In the genomic region with DNA sequence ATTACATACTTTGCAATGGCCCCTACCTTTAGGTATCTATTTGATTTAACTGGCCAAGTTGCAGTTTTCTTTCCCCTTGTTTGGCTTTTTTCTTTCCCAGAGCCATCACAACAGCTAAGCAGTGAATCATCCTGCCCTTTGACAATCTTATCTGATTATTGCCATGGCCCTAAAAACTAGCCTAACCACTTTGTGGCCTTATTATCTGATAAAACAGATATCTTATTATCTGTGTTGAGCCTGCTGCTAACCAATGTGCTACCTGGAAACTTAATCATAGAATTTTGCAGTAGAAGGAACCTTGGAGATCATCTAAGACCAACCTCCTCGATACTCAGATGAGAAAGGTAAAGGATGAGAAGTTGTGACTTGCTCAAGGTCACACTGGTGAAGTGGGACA, we compare ENCODE assay signal across 23 cellular contexts. TPM values are rescaled to one million over a fixed set of nuclear protein-coding genes. Genes with fewer than 3 reads are reported as not detected.
DNase-seq lines count a peak whose midpoint lies in the region; ATAC-seq and TF ChIP-seq lines count a peak whose summit lies in the region.
"Had no signal": no experiment of that assay in that cellular context is flagged by ENCODE, and none has a peak within 500 bp of the region (broad histone marks: within the 10 kb centered on the region; RNA-seq: fewer than 3 reads in every experiment).

No MANE protein-coding gene starts in this region.

- H3K27ac Mint-ChIP-seq in activated T-cell treated with anti-CD3 and anti-CD28 coated beads, Interleukin-2, amount 50 U/mL, for 72 hours, result peak overlapping the region; percentile 5
- peak overlapping the region; percentile 49 for H3K27ac Mint-ChIP-seq in T-helper 2 cell treated with Interferon-gamma antibody and Interleukin-4, amounts not matched to agents 5 μg/mL and 100 μg/mL, for 36 hours
- no peak overlapping the region for H3K27ac Mint-ChIP-seq in type B pancreatic cell
- H3K27ac Mint-ChIP-seq: nephron had no signal

- 57% methylated on average over 1 of the region's 1 CpG for WGBS in suprapubic skin

- no peak for TF ChIP-seq EP300 in suprapubic skin (IDR thresholded peaks at IDR 0.05)

- H3K27ac ChIP-seq in suprapubic skin, result no peak overlapping the region
- H3K27ac ChIP-seq: BLaER1, heart left ventricle, SK-N-MC had no signal

- H3K36me3 Mint-ChIP-seq in activated T-cell treated with anti-CD3 and anti-CD28 coated beads, Interleukin-2, amount 50 U/mL, for 72 hours (ENCODE audit: insufficient read depth in 2 of 2), result peaks cover 1 to 17% of the 10 kb centered on the region in 2 donors
- peaks cover 31% of the 10 kb centered on the region for H3K36me3 Mint-ChIP-seq in activated T-cell treated with anti-CD3 and anti-CD28 coated beads, Interleukin-2, amount 50 U/mL, for 4 hours (ENCODE audit: insufficient read depth)
- H3K36me3 Mint-ChIP-seq in T-helper 2 cell treated with Interferon-gamma antibody and Interleukin-4, amounts not matched to agents 5 μg/mL and 100 μg/mL, for 36 hours (ENCODE audit: low read depth), result peaks cover 67% of the 10 kb centered on the region
- H3K36me3 Mint-ChIP-seq in type B pancreatic cell, result peaks cover 9% of the 10 kb centered on the region

- H3K27me3 Mint-ChIP-seq in activated T-cell treated with anti-CD3 and anti-CD28 coated beads, Interleukin-2, amount 50 U/mL, for 72 hours (ENCODE audit: low read depth), result no peaks in the 10 kb centered on the region
- no peaks in the 10 kb centered on the region for H3K27me3 Mint-ChIP-seq in activated T-cell treated with anti-CD3 and anti-CD28 coated beads, Interleukin-2, amount 50 U/mL, for 4 hours (ENCODE audit: low read depth)
- H3K27me3 Mint-ChIP-seq in T-helper 2 cell treated with Interferon-gamma antibody and Interleukin-4, amounts not matched to agents 5 μg/mL and 100 μg/mL, for 36 hours (ENCODE audit: low read depth), result no peaks in the 10 kb centered on the region
- no peaks in the 10 kb centered on the region for H3K27me3 Mint-ChIP-seq in type B pancreatic cell
- H3K27me3 Mint-ChIP-seq: effector memory CD8-positive, alpha-beta T cell; stimulated activated naive CD8-positive, alpha-beta T cell treated with anti-CD3 and anti-CD28 coated beads, Interleukin-15, Interleukin-2, amounts not matched to agents 100 ng/mL and 50 ng/mL, for 24 hours had no signal

- H3K4me1 Mint-ChIP-seq in activated T-cell treated with anti-CD3 and anti-CD28 coated beads, Interleukin-2, amount 50 U/mL, for 72 hours (ENCODE audit: low read depth), result peaks cover 23% of the 10 kb centered on the region
- H3K4me1 Mint-ChIP-seq in activated T-cell treated with anti-CD3 and anti-CD28 coated beads, Interleukin-2, amount 50 U/mL, for 4 hours (ENCODE audit: low read depth), result peaks cover 6% of the 10 kb centered on the region
- H3K4me1 Mint-ChIP-seq in T-helper 2 cell treated with Interferon-gamma antibody and Interleukin-4, amounts not matched to agents 5 μg/mL and 100 μg/mL, for 36 hours (ENCODE audit: low read depth), result peaks cover 36% of the 10 kb centered on the region
- peaks cover 40% of the 10 kb centered on the region for H3K4me1 Mint-ChIP-seq in type B pancreatic cell (ENCODE audit: unreplicated experiment)

- H3K4me3 ChIP-seq in MG63 (no peak overlapping the region), suprapubic skin (no peak overlapping the region)
- H3K4me3 ChIP-seq: BLaER1, heart left ventricle, SK-N-MC had no signal

- no peak overlapping the region for H3K4me3 Mint-ChIP-seq in activated T-cell treated with anti-CD3 and anti-CD28 coated beads, Interleukin-2, amount 50 U/mL, for 72 hours
- no peak overlapping the region for H3K4me3 Mint-ChIP-seq in activated T-cell treated with anti-CD3 and anti-CD28 coated beads, Interleukin-2, amount 50 U/mL, for 4 hours
- peak overlapping the region; percentile 44 for H3K4me3 Mint-ChIP-seq in T-helper 2 cell treated with Interferon-gamma antibody and Interleukin-4, amounts not matched to agents 5 μg/mL and 100 μg/mL, for 36 hours
- H3K4me3 Mint-ChIP-seq in type B pancreatic cell, result peak overlapping the region; percentile 23
- H3K4me3 Mint-ChIP-seq: effector memory CD8-positive, alpha-beta T cell; nephron; stimulated activated naive CD8-positive, alpha-beta T cell treated with anti-CD3 and anti-CD28 coated beads, Interleukin-15, Interleukin-2, amounts not matched to agents 100 ng/mL and 50 ng/mL, for 24 hours had no signal

- no peaks in the 10 kb centered on the region for H3K9me3 Mint-ChIP-seq in activated T-cell treated with anti-CD3 and anti-CD28 coated beads, Interleukin-2, amount 50 U/mL, for 72 hours
- H3K9me3 Mint-ChIP-seq in activated T-cell treated with anti-CD3 and anti-CD28 coated beads, Interleukin-2, amount 50 U/mL, for 4 hours, result no peaks in the 10 kb centered on the region
- no peaks in the 10 kb centered on the region for H3K9me3 Mint-ChIP-seq in T-helper 2 cell treated with Interferon-gamma antibody and Interleukin-4, amounts not matched to agents 5 μg/mL and 100 μg/mL, for 36 hours
- H3K9me3 Mint-ChIP-seq in type B pancreatic cell, result peaks cover 3% of the 10 kb centered on the region
- H3K9me3 Mint-ChIP-seq: effector memory CD8-positive, alpha-beta T cell; nephron; stimulated activated naive CD8-positive, alpha-beta T cell treated with anti-CD3 and anti-CD28 coated beads, Interleukin-15, Interleukin-2, amounts not matched to agents 100 ng/mL and 50 ng/mL, for 24 hours had no signal

- no peaks in the 10 kb centered on the region for H3K27me3 ChIP-seq in MG63
- no peaks in the 10 kb centered on the region for H3K27me3 ChIP-seq in suprapubic skin
- H3K27me3 ChIP-seq: BLaER1, heart left ventricle had no signal

- DNase-seq in activated T-cell treated with anti-CD3 and anti-CD28 coated beads, Interleukin-2, amount 50 U/mL, for 72 hours, result no peak
- no peak for DNase-seq in activated T-cell treated with anti-CD3 and anti-CD28 coated beads, Interleukin-2, amount 50 U/mL, for 4 hours
- no peak for DNase-seq in T-helper 2 cell treated with Interferon-gamma antibody and Interleukin-4, amounts not matched to agents 5 μg/mL and 100 μg/mL, for 36 hours (ENCODE audit: low spot score)
- peak; percentile 56 for DNase-seq in iris pigment epithelial cell (ENCODE audit: low read depth)
- no peak for DNase-seq in type B pancreatic cell (ENCODE audit: extremely low spot score, unreplicated experiment)
- no peak for DNase-seq in MG63
- DNase-seq in suprapubic skin (ENCODE audit: low spot score in 2 of 2), result no peak
- no peak for DNase-seq in NK-92 treated with Interleukin-12 subunit alpha and Interleukin-12 subunit beta, amount 100 ng/mL, for 24 hours (lab: John Stamatoyannopoulos, UW)
- DNase-seq: activated gamma-delta T cell treated with Interleukin-2 at 50 U/mL for 16 hours; amygdala; effector memory CD8-positive, alpha-beta T cell; heart left ventricle; NCI-H1694; posterior cingulate gyrus; stimulated activated CD4-positive, alpha-beta T cell treated with anti-CD3 and anti-CD28 coated beads, Interleukin-2, amount 100 ng/mL, for 24 hours; T1000 had no signal

- peaks cover 26% of the 10 kb centered on the region for H3K4me1 ChIP-seq in suprapubic skin
- H3K4me1 ChIP-seq: BLaER1 had no signal

- TF ChIP-seq POLR2A in suprapubic skin (IDR thresholded peaks at IDR 0.05), result no peak

- H3K36me3 ChIP-seq in MG63 (no peaks in the 10 kb centered on the region), suprapubic skin (no peaks in the 10 kb centered on the region)
- H3K36me3 ChIP-seq: BLaER1 had no signal

- TF ChIP-seq CTCF in type B pancreatic cell (conservative IDR thresholded peaks at IDR 0.05) (no peak), suprapubic skin (IDR thresholded peaks at IDR 0.05) (no peak)

- no peaks in the 10 kb centered on the region for H3K9me3 ChIP-seq in MG63
- no peaks in the 10 kb centered on the region for H3K9me3 ChIP-seq in suprapubic skin
- H3K9me3 ChIP-seq: BLaER1, heart left ventricle had no signal

- peak in 1 of 2 donors; percentile 11 for ATAC-seq in activated T-cell treated with anti-CD3 and anti-CD28 coated beads, Interleukin-2, amount 50 U/mL, for 72 hours (replicated peaks in 1 of 2)
- no peak for ATAC-seq in activated T-cell treated with anti-CD3 and anti-CD28 coated beads, Interleukin-2, amount 50 U/mL, for 4 hours
- ATAC-seq: activated CD4-positive, CD25-positive, alpha-beta regulatory T cell treated with anti-CD3 and anti-CD28 coated beads, Interleukin-2, amount 50 U/mL, for 24 hours; effector memory CD8-positive, alpha-beta T cell; heart left ventricle; HepG2; Panc1 had no signal

RNA-seq across cellular contexts. Expression of a gene that starts 37.1 kb away (rescaled TPM):
- total RNA-seq in activated T-cell treated with anti-CD3 and anti-CD28 coated beads, Interleukin-2, amount 50 U/mL, for 72 hours, result 10 to 100 TPM; 51.8 to 70.1 TPM
- 10 to 100 TPM; 13.4 to 17.0 (median 14.3) TPM for total RNA-seq in activated T-cell treated with anti-CD3 and anti-CD28 coated beads, Interleukin-2, amount 50 U/mL, for 4 hours
- total RNA-seq in type B pancreatic cell (ENCODE audit: low replicate concordance), result 14.4 and 16.2 TPM in 2 replicates
- total RNA-seq in MG63 (2014; rRNA removed; shearing (Covaris generic); ENCODE audit: low replicate concordance), result 2.9 and 4.4 TPM in 2 replicates
- 10 to 100 TPM; 12.7 to 23.5 (median 16.0) TPM for total RNA-seq in suprapubic skin

Comparison
In these comparisons a context has a peak if more than half of its experiments do, and no peak if none do; other contexts are left out.
1. H3K4me3 Mint-ChIP-seq: peak in T-helper 2 cell treated with Interferon-gamma antibody and Interleukin-4, amounts not matched to agents 5 μg/mL and 100 μg/mL, for 36 hours (single experiment) and type B pancreatic cell (single experiment); none in activated T-cell treated with anti-CD3 and anti-CD28 coated beads, Interleukin-2, amount 50 U/mL, for 72 hours (0 of 2) and activated T-cell treated with anti-CD3 and anti-CD28 coated beads, Interleukin-2, amount 50 U/mL, for 4 hours (single experiment).